In genomic region chr20:58513580-58514285, GRCh38 we compare ENCODE assay signal across 1 cellular context.
TF ChIP-seq lines count a peak whose summit lies in the region.

No MANE protein-coding gene starts in this region.

TF ChIP-seq in K562, 482 proteins besides CTCF, POLR2A, EP300 and RAD21:
- TF ChIP-seq SNAPC5 (CRISPR knock-in tag; IDR thresholded peaks at IDR 0.05) (no peak), ZNF224 (CRISPR knock-in tag; IDR thresholded peaks at IDR 0.05) (no peak), ZNF586 (CRISPR knock-in tag; conservative IDR thresholded peaks at IDR 0.05) (no peak), ADNP (tag; IDR thresholded peaks at IDR 0.05) (no peak), RBM25 (IDR thresholded peaks at IDR 0.05; ENCODE audit: low read depth, low read length, severe bottlenecking) (peak; percentile 4), EGR1 (conservative IDR thresholded peaks at IDR 0.05) (no peak), ZNF589 (CRISPR knock-in tag; IDR thresholded peaks at IDR 0.05; ENCODE audit: low read depth) (no peak), ATF2 (CRISPR knock-in tag; IDR thresholded peaks at IDR 0.05) (no peak)
